8 cellular contexts compared by ENCODE assay signal in the genomic region with DNA sequence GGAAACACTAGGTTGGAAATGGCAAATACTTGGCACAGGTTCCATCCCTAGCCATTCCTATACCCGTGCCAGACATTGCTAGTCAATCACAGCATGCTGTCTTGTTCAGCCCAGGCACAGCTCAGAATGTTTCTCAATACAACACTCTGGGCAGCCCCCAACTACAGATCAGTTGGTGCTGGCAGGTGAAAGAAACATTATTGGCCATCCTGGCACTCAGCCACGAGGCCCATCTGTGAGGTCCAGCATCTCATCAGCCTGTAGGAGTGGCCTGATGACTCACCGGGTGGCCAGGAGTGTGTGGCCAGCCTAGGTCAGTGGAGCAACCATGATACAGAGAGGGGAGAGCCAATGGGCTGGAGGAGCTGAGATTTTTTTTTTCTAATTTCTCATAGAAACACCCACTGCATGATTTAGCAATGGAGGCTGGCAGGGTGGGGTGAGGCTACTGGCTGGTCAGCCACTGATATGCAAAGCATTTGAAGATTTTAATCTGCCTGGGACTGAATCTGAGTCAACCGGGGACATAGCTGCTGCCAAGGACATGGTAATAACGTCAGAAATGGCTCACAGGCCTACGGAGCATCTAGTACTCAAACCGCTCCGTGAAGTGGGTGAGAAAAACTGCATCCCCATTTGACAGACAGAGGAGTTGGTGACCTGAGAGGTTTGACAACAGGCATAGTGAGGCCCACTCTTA. TPM values are rescaled to one million over a fixed set of nuclear protein-coding genes. Genes with fewer than 3 reads are reported as not detected.
DNase-seq lines count a peak whose midpoint lies in the region; ATAC-seq, FAIRE-seq and TF ChIP-seq lines count a peak whose summit lies in the region.

No MANE protein-coding gene starts in this region.

- no peak overlapping the region for H3K27ac Mint-ChIP-seq in activated CD4-positive, alpha-beta T cell treated with anti-CD3 and anti-CD28 coated beads, Interleukin-2, amount 10 ng/mL, durations not matched to agents 7 days and 5 days

- H3K27me3 ChIP-seq in SJSA1 (replicated peaks) (no peaks in the 10 kb centered on the region), fibroblast of lung (ENCODE audit: control insufficient read depth, insufficient read depth, low read length) (no peaks in the 10 kb centered on the region), gastrocnemius medialis (no peaks in the 10 kb centered on the region)

- in situ Hi-C loops in gastrocnemius medialis (cut with MboI; ENCODE audit: low sequenced_read_pairs in 4 of 4), result no loop called here

- POLR2A ChIA-PET in activated CD4-positive, alpha-beta T cell treated with anti-CD3 and anti-CD28 coated beads, Interleukin-2, amount 10 ng/mL, durations not matched to agents 7 days and 5 days (lab: Charles Lee), result no interaction called here

- H3K27me3 Mint-ChIP-seq in activated CD4-positive, alpha-beta T cell treated with anti-CD3 and anti-CD28 coated beads, Interleukin-2, amount 10 ng/mL, durations not matched to agents 7 days and 5 days, result no peaks in the 10 kb centered on the region

- peak overlapping the region; percentile 10 for H3K9ac ChIP-seq in fibroblast of lung (ENCODE audit: insufficient read depth, low read length)

- peaks cover 36% of the 10 kb centered on the region for H3K4me1 ChIP-seq in SJSA1 (replicated peaks)
- H3K4me1 ChIP-seq in fibroblast of lung (ENCODE audit: control insufficient read depth, extremely low read depth, insufficient read depth, low read length), result peaks cover 8% of the 10 kb centered on the region
- peaks cover 72 to 74% of the 10 kb centered on the region in 2 donors for H3K4me1 ChIP-seq in gastrocnemius medialis

- H3K4me1 Mint-ChIP-seq in activated CD4-positive, alpha-beta T cell treated with anti-CD3 and anti-CD28 coated beads, Interleukin-2, amount 10 ng/mL, durations not matched to agents 7 days and 5 days, result peaks cover 78% of the 10 kb centered on the region

- FAIRE-seq in H54 (lab: Jason Lieb, UNC), result peak; percentile 82

- ATAC-seq in gastrocnemius medialis (peak; percentile 68 to 77), GM19324 (IDR thresholded peaks at IDR 0.05; ENCODE audit: low FRiP score, unreplicated experiment) (no peak)

- peak overlapping the region; percentile 33 for H3K4me2 ChIP-seq in fibroblast of lung (ENCODE audit: extremely low read depth, insufficient read depth, low read length)

- H3K4me3 Mint-ChIP-seq in activated CD4-positive, alpha-beta T cell treated with anti-CD3 and anti-CD28 coated beads, Interleukin-2, amount 10 ng/mL, durations not matched to agents 7 days and 5 days, result no peak overlapping the region

- peak overlapping the region; percentile 30 for H2AFZ ChIP-seq in fibroblast of lung (ENCODE audit: low read length)

- H3K4me3 ChIP-seq in SJSA1 (no peak overlapping the region), fibroblast of lung (replicated peaks in 1 of 4; ENCODE audit: control extremely low read depth in 1 of 4, insufficient read depth in 1 of 4, low read depth in 3 of 4, low read length in 4 of 4) (no peak overlapping the region), gastrocnemius medialis (peak overlapping the region; percentile 10 to 81 (median 52))

- TF ChIP-seq CTCF in fibroblast of lung (conservative IDR thresholded peaks at IDR 0.05 in 1 of 2, IDR thresholded peaks at IDR 0.05 in 1 of 2; ENCODE audit: low read depth in 1 of 2, low read length in 2 of 2) (no peak), gastrocnemius medialis (IDR thresholded peaks at IDR 0.05 in 4 of 5, conservative IDR thresholded peaks at IDR 0.05 in 1 of 5) (no peak)

- intact Hi-C loops in gastrocnemius medialis (cut with DNase I; ENCODE audit: low total_unique reads), result loop anchor here (10.0 kb wide), 1 partner anchor 633 kb away; no protein-coding TSS in a partner anchor

- peaks cover 14% of the 10 kb centered on the region for H3K9me3 Mint-ChIP-seq in activated CD4-positive, alpha-beta T cell treated with anti-CD3 and anti-CD28 coated beads, Interleukin-2, amount 10 ng/mL, durations not matched to agents 7 days and 5 days

- peak overlapping the region; percentile 89 for H3K27ac ChIP-seq in SJSA1
- H3K27ac ChIP-seq in fibroblast of lung (ENCODE audit: insufficient read depth, low read length), result peak overlapping the region; percentile 84
- H3K27ac ChIP-seq in gastrocnemius medialis, result peak overlapping the region; percentile 98 to 99 (median 98)

- DNase-seq in H54 (ENCODE audit: insufficient read length, low spot score) (peak; percentile 78), SJSA1 (ENCODE audit: low read depth in 1 of 2, low spot score in 2 of 2) (peak; percentile 87 to 91), fibroblast of lung (ENCODE audit: low read depth in 2 of 2) (peak; percentile 97 to 99), gastrocnemius medialis (peak; percentile 86 to 98), ecto neural progenitor cell (ENCODE audit: low spot score) (no peak), DMS153 (lab: John Stamatoyannopoulos, UW) (no peak)
- no peak for DNase-seq in activated CD4-positive, alpha-beta T cell treated with anti-CD3 and anti-CD28 coated beads, Interleukin-2, amount 10 ng/mL, durations not matched to agents 7 days and 5 days

- no peaks in the 10 kb centered on the region for H3K79me2 ChIP-seq in fibroblast of lung (ENCODE audit: control insufficient read depth, insufficient read depth, low read length)

- H3K36me3 ChIP-seq in SJSA1 (no peaks in the 10 kb centered on the region), fibroblast of lung (ENCODE audit: control insufficient read depth, insufficient read depth, low read length) (no peaks in the 10 kb centered on the region), gastrocnemius medialis (no peaks in the 10 kb centered on the region)

- CTCF ChIA-PET in activated CD4-positive, alpha-beta T cell treated with anti-CD3 and anti-CD28 coated beads, Interleukin-2, amount 10 ng/mL, durations not matched to agents 7 days and 5 days (lab: Charles Lee), result interaction anchor here (0.6 to 2.2 kb wide), 3 partner anchors 10 to 848 kb away, joined by 5 to 13 read pairs (median 5); no protein-coding TSS in a partner anchor

- peaks cover 33% of the 10 kb centered on the region for H3K36me3 Mint-ChIP-seq in activated CD4-positive, alpha-beta T cell treated with anti-CD3 and anti-CD28 coated beads, Interleukin-2, amount 10 ng/mL, durations not matched to agents 7 days and 5 days (ENCODE audit: low read depth)

- H4K20me1 ChIP-seq in fibroblast of lung (ENCODE audit: control insufficient read depth, extremely low read depth, insufficient read depth, low read length), result no peaks in the 10 kb centered on the region

- H3K9me3 ChIP-seq in SJSA1 (replicated peaks), result no peaks in the 10 kb centered on the region
- no peaks in the 10 kb centered on the region for H3K9me3 ChIP-seq in fibroblast of lung (ENCODE audit: control insufficient read depth, insufficient read depth, low read depth, low read length)
- no peaks in the 10 kb centered on the region for H3K9me3 ChIP-seq in gastrocnemius medialis

- TF ChIP-seq POLR2A in H54 (IDR thresholded peaks at IDR 0.05; ENCODE audit: low read depth, low read length), result no peak
- TF ChIP-seq POLR2A in gastrocnemius medialis (IDR thresholded peaks at IDR 0.05), result peak; percentile 52

RNA-seq across cellular contexts. Expression of gene MYO18B, which starts 5.4 kb away (rescaled TPM):
- total RNA-seq in SJSA1 (2014; rRNA removed; shearing (Covaris generic)), result 0.11 and 0.63 TPM in 2 replicates
- under 0.01 and 0.17 TPM in 2 replicates for total RNA-seq in fibroblast of lung
- not detected in 2 replicates for polyA plus RNA-seq in fibroblast of lung
- polyA plus RNA-seq in fibroblast of lung (2012), result not detected in 2 replicates
- not detected in 2 replicates for polyA minus RNA-seq in fibroblast of lung (ENCODE audit: low replicate concordance)
- total RNA-seq in gastrocnemius medialis, result 100 to 1,000 TPM; 273 to 408 (median 362) TPM
- total RNA-seq in activated CD4-positive, alpha-beta T cell treated with anti-CD3 and anti-CD28 coated beads, Interleukin-2, amount 10 ng/mL, durations not matched to agents 7 days and 5 days, result 1 to 10 TPM; 2.0 TPM

Comparison
In these comparisons a context has a peak if more than half of its experiments do, and no peak if none do; other contexts are left out.
1. DNase-seq: peak in H54 (single experiment), SJSA1 (2 of 2), fibroblast of lung (2 of 2) and gastrocnemius medialis (2 of 2); none in ecto neural progenitor cell (single experiment), DMS153 (single experiment) and activated CD4-positive, alpha-beta T cell treated with anti-CD3 and anti-CD28 coated beads, Interleukin-2, amount 10 ng/mL, durations not matched to agents 7 days and 5 days (single experiment).
2. H3K4me3 ChIP-seq: peak in gastrocnemius medialis (4 of 4); none in SJSA1 (single experiment) and fibroblast of lung (0 of 4).
3. RNA of gene MYO18B, which starts 5.4 kb away (total RNA-seq): 273 to 408 TPM in gastrocnemius medialis; 2.0 TPM in activated CD4-positive, alpha-beta T cell treated with anti-CD3 and anti-CD28 coated beads, Interleukin-2, amount 10 ng/mL, durations not matched to agents 7 days and 5 days, under 0.01 to 0.17 TPM in fibroblast of lung and 0.11 to 0.63 TPM in SJSA1; every median in the first group is over 10 times any median in the second.
4. Peak in every context shown above with its lines, with median percentiles within 50 percentile points of each other: H3K27ac ChIP-seq.